In the genomic region with DNA sequence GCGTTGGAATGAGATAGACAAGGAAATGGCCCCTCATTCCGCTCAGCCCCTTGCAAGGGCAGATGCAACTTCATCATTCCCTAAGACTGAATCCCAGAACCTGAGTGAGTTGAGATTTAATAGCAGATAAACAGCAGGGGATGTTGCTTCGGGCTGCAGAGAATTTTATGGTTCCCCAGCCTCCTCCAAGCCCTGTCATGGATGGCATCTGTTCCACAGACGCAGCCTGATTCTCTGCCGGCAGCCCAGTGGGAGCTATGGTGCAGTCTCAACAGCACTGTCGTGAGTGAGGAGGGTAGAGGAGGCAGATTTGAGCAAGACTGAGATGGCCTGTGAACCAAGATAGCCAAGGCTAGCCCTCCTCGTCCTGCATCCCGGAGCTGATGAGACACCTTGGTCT, we compare ENCODE assay signal across 20 cellular contexts. TPM values are rescaled to one million over a fixed set of nuclear protein-coding genes. Genes with fewer than 3 reads are reported as not detected.
DNase-seq lines count a peak whose midpoint lies in the region; ATAC-seq and TF ChIP-seq lines count a peak whose summit lies in the region.
"Had no signal": no experiment of that assay in that cellular context is flagged by ENCODE, and none has a peak within 500 bp of the region (broad histone marks: within the 10 kb centered on the region; RNA-seq: fewer than 3 reads in every experiment).

No MANE protein-coding gene starts in this region.

- no peaks in the 10 kb centered on the region for H3K36me3 ChIP-seq in mesendoderm (ENCODE audit: control insufficient read depth, insufficient read depth, low read length)

- no peak overlapping the region for H3K4me3 Mint-ChIP-seq in activated CD8-positive, alpha-beta T cell treated with anti-CD3 and anti-CD28 coated beads for 36 hours
- H3K4me3 Mint-ChIP-seq in effector memory CD8-positive, alpha-beta T cell, result no peak overlapping the region

- DNase-seq in activated effector memory CD4-positive, alpha-beta T cell treated with anti-CD3 and anti-CD28 coated beads, Interleukin-2, amount 50 U/mL, for 16 hours, result peak; percentile 34
- no peak for DNase-seq in activated effector memory CD4-positive, alpha-beta T cell treated with Interleukin-2 at 50 U/mL for 16 hours
- peak; percentile 63 for DNase-seq in mesendoderm
- no peak for DNase-seq in activated CD4-positive, alpha-beta T cell treated with anti-CD3 and anti-CD28 coated beads, Interleukin-2, amount 50 U/mL, for 1 hour
- DNase-seq in activated CD8-positive, alpha-beta T cell treated with anti-CD3 and anti-CD28 coated beads for 36 hours, result no peak
- no peak for DNase-seq in NCI-H82 treated with DMSO at 0.1 percent for 48 hours (lab: John Stamatoyannopoulos, UW; ENCODE audit: unreplicated experiment)
- DNase-seq in effector memory CD8-positive, alpha-beta T cell, result no peak
- DNase-seq: 8988T; C1 segment of cervical spinal cord; GM23248; NCI-H1105; NCI-H1930; NCI-H2171; NCI-H446; NCI-H69; NK-92 treated with Interleukin-12 subunit alpha and Interleukin-12 subunit beta, amount 100 ng/mL, for 24 hours; RPMI8226; SW 1271 had no signal

- H3K4ac ChIP-seq in mesendoderm (ENCODE audit: low read depth, low read length), result no peak overlapping the region

- POLR2A ChIA-PET in activated CD8-positive, alpha-beta T cell treated with anti-CD3 and anti-CD28 coated beads for 36 hours (lab: Charles Lee), result no interaction called here

- no peak overlapping the region for H3K18ac ChIP-seq in mesendoderm (ENCODE audit: low read length)

- no peak overlapping the region for H2BK120ac ChIP-seq in mesendoderm (ENCODE audit: low read depth, low read length)

- no peak overlapping the region for H3K9ac ChIP-seq in mesendoderm (ENCODE audit: low read length)
- H3K9ac ChIP-seq: GM23248 had no signal

- H3K27me3 Mint-ChIP-seq in activated CD8-positive, alpha-beta T cell treated with anti-CD3 and anti-CD28 coated beads for 36 hours, result peaks cover 4% of the 10 kb centered on the region
- H3K27me3 Mint-ChIP-seq in effector memory CD8-positive, alpha-beta T cell, result peaks cover 47 to 82% of the 10 kb centered on the region in 2 donors

- H2BK5ac ChIP-seq in mesendoderm (ENCODE audit: low read length), result no peak overlapping the region

- no CpG with 5 or more reads among the region's 8 CpGs for WGBS in mesendoderm (ENCODE audit: extremely low coverage, insufficient coverage, low lambda C conversion rate)

- no peak overlapping the region for H3K27ac ChIP-seq in mesendoderm (ENCODE audit: low read depth, low read length)
- H3K27ac ChIP-seq: GM23248 had no signal

- peak; percentile 49; the same call in 2 of the 3 replicates for ATAC-seq in SK-N-SH treated with all-trans-retinoic acid at 6 μM for 48 hours
- no peak for ATAC-seq in activated CD8-positive, alpha-beta T cell treated with anti-CD3 and anti-CD28 coated beads for 36 hours
- no peak for ATAC-seq in effector memory CD8-positive, alpha-beta T cell (replicated peaks)

- no peak overlapping the region for H3K23ac ChIP-seq in mesendoderm (ENCODE audit: low read length)

- H3K79me1 ChIP-seq in mesendoderm (ENCODE audit: low read length), result no peaks in the 10 kb centered on the region

- no peak for TF ChIP-seq CTCF in activated CD8-positive, alpha-beta T cell treated with anti-CD3 and anti-CD28 coated beads for 36 hours (IDR thresholded peaks at IDR 0.05)

- no peak overlapping the region for H4K5ac ChIP-seq in mesendoderm (ENCODE audit: low read length)

- H4K8ac ChIP-seq in mesendoderm (ENCODE audit: low read depth, low read length), result no peak overlapping the region

- no peak overlapping the region for H3K4me2 ChIP-seq in mesendoderm (ENCODE audit: low read length)

- CTCF ChIA-PET in activated CD8-positive, alpha-beta T cell treated with anti-CD3 and anti-CD28 coated beads for 36 hours (lab: Charles Lee), result no interaction called here

- H3K36me3 Mint-ChIP-seq in activated CD8-positive, alpha-beta T cell treated with anti-CD3 and anti-CD28 coated beads for 36 hours (ENCODE audit: low read depth), result no peaks in the 10 kb centered on the region
- no peaks in the 10 kb centered on the region for H3K36me3 Mint-ChIP-seq in effector memory CD8-positive, alpha-beta T cell (ENCODE audit: insufficient read depth)

- no peaks in the 10 kb centered on the region for H3K9me3 Mint-ChIP-seq in activated CD8-positive, alpha-beta T cell treated with anti-CD3 and anti-CD28 coated beads for 36 hours
- no peaks in the 10 kb centered on the region for H3K9me3 Mint-ChIP-seq in effector memory CD8-positive, alpha-beta T cell

- H3K27ac Mint-ChIP-seq in activated CD8-positive, alpha-beta T cell treated with anti-CD3 and anti-CD28 coated beads for 36 hours, result no peak overlapping the region
- no peak overlapping the region for H3K27ac Mint-ChIP-seq in effector memory CD8-positive, alpha-beta T cell

- H3K27me3 ChIP-seq in mesendoderm (ENCODE audit: insufficient read depth, low read length, poor library complexity), result no peaks in the 10 kb centered on the region

- H3K4me1 Mint-ChIP-seq in activated CD8-positive, alpha-beta T cell treated with anti-CD3 and anti-CD28 coated beads for 36 hours (ENCODE audit: low read depth), result no peaks in the 10 kb centered on the region
- H3K4me1 Mint-ChIP-seq in effector memory CD8-positive, alpha-beta T cell (ENCODE audit: low read depth in 2 of 2), result no peaks in the 10 kb centered on the region

- intact Hi-C loops in activated CD8-positive, alpha-beta T cell treated with anti-CD3 and anti-CD28 coated beads for 36 hours (cut with micrococcal nuclease), result no loop called here

- H3K56ac ChIP-seq in mesendoderm (ENCODE audit: low read length), result peak overlapping the region; percentile 58

- H2BK15ac ChIP-seq in mesendoderm (replicated peaks; ENCODE audit: low read depth), result no peak overlapping the region

- H3K79me2 ChIP-seq in mesendoderm (ENCODE audit: control insufficient read depth, insufficient read depth, low read length), result no peaks in the 10 kb centered on the region

- no peak overlapping the region for H3K4me3 ChIP-seq in mesendoderm (ENCODE audit: low read length)
- H3K4me3 ChIP-seq: GM23248 had no signal

- H3K4me1 ChIP-seq in mesendoderm (ENCODE audit: control insufficient read depth, low read depth, low read length), result peaks cover 22% of the 10 kb centered on the region

- no peak overlapping the region for H2AK5ac ChIP-seq in mesendoderm (ENCODE audit: low read length)

TF ChIP-seq in SK-N-SH treated with all-trans-retinoic acid at 6 μM for 48 hours, 23 proteins besides CTCF, POLR2A, EP300 and RAD21:
- TF ChIP-seq ZNF70 (CRISPR knock-in tag; IDR thresholded peaks at IDR 0.05) (peak; percentile 66; the same call in 1 of the 2 replicates), TOX (CRISPR knock-in tag; IDR thresholded peaks at IDR 0.05; ENCODE audit: borderline replicate concordance) (no peak), TCF4 (CRISPR knock-in tag; IDR thresholded peaks at IDR 0.05; ENCODE audit: borderline replicate concordance) (peak; percentile 73; the same call in 1 of the 2 replicates), ZNF8 (CRISPR knock-in tag; IDR thresholded peaks at IDR 0.05) (0 out of 2 replicates have a peak, but pooled peaks have one; percentile 2), ZFP30 (CRISPR knock-in tag; IDR thresholded peaks at IDR 0.05) (no peak)
- TF ChIP-seq, protein P1, sequence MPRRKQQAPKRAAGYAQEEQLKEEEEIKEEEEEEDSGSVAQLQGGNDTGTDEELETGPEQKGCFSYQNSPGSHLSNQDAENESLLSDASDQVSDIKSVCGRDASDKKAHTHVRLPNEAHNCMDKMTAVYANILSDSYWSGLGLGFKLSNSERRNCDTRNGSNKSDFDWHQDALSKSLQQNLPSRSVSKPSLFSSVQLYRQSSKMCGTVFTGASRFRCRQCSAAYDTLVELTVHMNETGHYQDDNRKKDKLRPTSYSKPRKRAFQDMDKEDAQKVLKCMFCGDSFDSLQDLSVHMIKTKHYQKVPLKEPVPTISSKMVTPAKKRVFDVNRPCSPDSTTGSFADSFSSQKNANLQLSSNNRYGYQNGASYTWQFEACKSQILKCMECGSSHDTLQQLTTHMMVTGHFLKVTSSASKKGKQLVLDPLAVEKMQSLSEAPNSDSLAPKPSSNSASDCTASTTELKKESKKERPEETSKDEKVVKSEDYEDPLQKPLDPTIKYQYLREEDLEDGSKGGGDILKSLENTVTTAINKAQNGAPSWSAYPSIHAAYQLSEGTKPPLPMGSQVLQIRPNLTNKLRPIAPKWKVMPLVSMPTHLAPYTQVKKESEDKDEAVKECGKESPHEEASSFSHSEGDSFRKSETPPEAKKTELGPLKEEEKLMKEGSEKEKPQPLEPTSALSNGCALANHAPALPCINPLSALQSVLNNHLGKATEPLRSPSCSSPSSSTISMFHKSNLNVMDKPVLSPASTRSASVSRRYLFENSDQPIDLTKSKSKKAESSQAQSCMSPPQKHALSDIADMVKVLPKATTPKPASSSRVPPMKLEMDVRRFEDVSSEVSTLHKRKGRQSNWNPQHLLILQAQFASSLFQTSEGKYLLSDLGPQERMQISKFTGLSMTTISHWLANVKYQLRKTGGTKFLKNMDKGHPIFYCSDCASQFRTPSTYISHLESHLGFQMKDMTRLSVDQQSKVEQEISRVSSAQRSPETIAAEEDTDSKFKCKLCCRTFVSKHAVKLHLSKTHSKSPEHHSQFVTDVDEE (CRISPR knock-in tag; IDR thresholded peaks at IDR 0.05), result peak; percentile 73; the same call in 1 of the 2 replicates

RNA-seq across cellular contexts. Expression of a gene that starts 48.9 kb away (rescaled TPM):
- polyA plus RNA-seq in mesendoderm (2013, experiment 1 of 2), result 3.6 TPM
- 3.2 TPM for polyA plus RNA-seq in mesendoderm (2013, experiment 2 of 2)
- not detected for total RNA-seq in activated CD8-positive, alpha-beta T cell treated with anti-CD3 and anti-CD28 coated beads for 36 hours
- total RNA-seq: GM23248, LHCN-M2 had no signal
- polyA plus RNA-seq: GM23248 had no signal

Comparison
In these comparisons a context has a peak if more than half of its experiments do, and no peak if none do; other contexts are left out.
1. DNase-seq: peak in activated effector memory CD4-positive, alpha-beta T cell treated with anti-CD3 and anti-CD28 coated beads, Interleukin-2, amount 50 U/mL, for 16 hours (single experiment) and mesendoderm (single experiment); none in activated effector memory CD4-positive, alpha-beta T cell treated with Interleukin-2 at 50 U/mL for 16 hours (single experiment), activated CD4-positive, alpha-beta T cell treated with anti-CD3 and anti-CD28 coated beads, Interleukin-2, amount 50 U/mL, for 1 hour (single experiment), activated CD8-positive, alpha-beta T cell treated with anti-CD3 and anti-CD28 coated beads for 36 hours (single experiment), NCI-H82 treated with DMSO at 0.1 percent for 48 hours (single experiment) and effector memory CD8-positive, alpha-beta T cell (0 of 3).